Comparison of ENCODE assay signal across 1 cellular context in genomic region chr15:67066041-67067021, GRCh38.
TF ChIP-seq lines count a peak whose summit lies in the region.

No MANE protein-coding gene starts in this region.

TF ChIP-seq in GM23338, 12 proteins besides CTCF, POLR2A, EP300 and RAD21 (continued from another document):
- TF ChIP-seq, protein P1, sequence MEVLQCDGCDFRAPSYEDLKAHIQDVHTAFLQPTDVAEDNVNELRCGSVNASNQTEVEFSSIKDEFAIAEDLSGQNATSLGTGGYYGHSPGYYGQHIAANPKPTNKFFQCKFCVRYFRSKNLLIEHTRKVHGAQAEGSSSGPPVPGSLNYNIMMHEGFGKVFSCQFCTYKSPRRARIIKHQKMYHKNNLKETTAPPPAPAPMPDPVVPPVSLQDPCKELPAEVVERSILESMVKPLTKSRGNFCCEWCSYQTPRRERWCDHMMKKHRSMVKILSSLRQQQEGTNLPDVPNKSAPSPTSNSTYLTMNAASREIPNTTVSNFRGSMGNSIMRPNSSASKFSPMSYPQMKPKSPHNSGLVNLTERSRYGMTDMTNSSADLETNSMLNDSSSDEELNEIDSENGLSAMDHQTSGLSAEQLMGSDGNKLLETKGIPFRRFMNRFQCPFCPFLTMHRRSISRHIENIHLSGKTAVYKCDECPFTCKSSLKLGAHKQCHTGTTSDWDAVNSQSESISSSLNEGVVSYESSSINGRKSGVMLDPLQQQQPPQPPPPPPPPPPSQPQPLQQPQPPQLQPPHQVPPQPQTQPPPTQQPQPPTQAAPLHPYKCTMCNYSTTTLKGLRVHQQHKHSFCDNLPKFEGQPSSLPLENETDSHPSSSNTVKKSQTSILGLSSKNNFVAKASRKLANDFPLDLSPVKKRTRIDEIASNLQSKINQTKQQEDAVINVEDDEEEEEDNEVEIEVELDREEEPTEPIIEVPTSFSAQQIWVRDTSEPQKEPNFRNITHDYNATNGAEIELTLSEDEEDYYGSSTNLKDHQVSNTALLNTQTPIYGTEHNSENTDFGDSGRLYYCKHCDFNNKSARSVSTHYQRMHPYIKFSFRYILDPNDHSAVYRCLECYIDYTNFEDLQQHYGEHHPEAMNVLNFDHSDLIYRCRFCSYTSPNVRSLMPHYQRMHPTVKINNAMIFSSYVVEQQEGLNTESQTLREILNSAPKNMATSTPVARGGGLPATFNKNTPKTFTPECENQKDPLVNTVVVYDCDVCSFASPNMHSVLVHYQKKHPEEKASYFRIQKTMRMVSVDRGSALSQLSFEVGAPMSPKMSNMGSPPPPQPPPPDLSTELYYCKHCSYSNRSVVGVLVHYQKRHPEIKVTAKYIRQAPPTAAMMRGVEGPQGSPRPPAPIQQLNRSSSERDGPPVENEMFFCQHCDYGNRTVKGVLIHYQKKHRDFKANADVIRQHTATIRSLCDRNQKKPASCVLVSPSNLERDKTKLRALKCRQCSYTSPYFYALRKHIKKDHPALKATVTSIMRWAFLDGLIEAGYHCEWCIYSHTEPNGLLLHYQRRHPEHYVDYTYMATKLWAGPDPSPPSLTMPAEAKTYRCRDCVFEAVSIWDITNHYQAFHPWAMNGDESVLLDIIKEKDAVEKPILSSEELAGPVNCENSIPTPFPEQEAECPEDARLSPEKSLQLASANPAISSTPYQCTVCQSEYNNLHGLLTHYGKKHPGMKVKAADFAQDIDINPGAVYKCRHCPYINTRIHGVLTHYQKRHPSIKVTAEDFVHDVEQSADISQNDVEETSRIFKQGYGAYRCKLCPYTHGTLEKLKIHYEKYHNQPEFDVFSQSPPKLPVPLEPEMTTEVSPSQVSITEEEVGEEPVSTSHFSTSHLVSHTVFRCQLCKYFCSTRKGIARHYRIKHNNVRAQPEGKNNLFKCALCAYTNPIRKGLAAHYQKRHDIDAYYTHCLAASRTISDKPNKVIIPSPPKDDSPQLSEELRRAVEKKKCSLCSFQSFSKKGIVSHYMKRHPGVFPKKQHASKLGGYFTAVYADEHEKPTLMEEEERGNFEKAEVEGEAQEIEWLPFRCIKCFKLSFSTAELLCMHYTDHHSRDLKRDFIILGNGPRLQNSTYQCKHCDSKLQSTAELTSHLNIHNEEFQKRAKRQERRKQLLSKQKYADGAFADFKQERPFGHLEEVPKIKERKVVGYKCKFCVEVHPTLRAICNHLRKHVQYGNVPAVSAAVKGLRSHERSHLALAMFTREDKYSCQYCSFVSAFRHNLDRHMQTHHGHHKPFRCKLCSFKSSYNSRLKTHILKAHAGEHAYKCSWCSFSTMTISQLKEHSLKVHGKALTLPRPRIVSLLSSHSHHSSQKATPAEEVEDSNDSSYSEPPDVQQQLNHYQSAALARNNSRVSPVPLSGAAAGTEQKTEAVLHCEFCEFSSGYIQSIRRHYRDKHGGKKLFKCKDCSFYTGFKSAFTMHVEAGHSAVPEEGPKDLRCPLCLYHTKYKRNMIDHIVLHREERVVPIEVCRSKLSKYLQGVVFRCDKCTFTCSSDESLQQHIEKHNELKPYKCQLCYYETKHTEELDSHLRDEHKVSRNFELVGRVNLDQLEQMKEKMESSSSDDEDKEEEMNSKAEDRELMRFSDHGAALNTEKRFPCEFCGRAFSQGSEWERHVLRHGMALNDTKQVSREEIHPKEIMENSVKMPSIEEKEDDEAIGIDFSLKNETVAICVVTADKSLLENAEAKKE (CRISPR knock-in tag; IDR thresholded peaks at IDR 0.05) = no peak
- TF ChIP-seq EZH2phosphoT487 (IDR thresholded peaks at IDR 0.05; ENCODE audit: unreplicated experiment) = no peak
